Comparison of ENCODE assay signal across 8 cellular contexts in the genomic region with DNA sequence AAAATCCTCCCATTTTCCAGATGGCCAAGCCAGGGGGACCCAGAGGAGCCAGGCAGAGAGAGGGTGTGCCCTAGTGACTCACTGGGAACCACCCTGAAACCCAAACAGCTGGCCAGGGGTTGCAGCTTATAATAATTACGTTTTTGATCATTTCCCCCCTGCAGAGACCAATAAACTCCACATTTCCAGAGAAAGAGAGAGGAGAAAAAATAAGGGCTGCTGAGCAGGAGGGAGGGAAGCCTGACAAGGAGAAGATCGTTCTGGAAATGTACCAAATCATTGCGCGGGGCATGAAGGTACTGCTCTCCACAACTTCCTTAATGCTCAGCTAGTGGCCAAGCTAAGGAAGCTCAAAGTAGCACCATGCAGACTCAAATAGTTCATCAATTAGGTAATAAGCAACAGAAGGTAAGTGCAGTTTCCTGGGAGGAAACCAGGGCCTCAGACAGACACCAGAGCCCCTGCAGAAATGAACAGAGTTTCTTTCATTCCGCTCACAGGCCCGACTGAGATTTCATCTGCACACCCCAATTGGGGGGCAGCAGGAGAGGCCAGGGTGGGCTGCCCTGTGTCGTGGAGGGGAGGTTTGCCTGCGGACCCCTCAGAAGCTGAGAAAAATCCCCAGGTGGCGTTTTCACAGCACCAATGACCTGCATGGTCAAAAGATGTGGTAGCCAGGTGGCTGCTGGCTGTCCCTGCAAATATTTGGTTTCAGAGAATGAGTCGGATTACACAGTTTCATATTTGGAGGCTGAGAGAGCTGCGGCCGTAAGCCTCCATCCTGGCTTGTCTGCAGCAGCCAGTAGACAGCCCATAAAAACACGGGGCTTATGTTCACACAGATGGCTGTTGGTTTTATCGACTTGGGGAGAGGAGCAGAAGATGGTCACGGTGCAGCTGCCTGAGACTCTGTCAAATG.
A peak's percentile ranks its signal among the peaks of the same experiment; 100 is the strongest.
DNase-seq lines count a peak whose midpoint lies in the region; ATAC-seq and FAIRE-seq lines count a peak whose summit lies in the region.

No MANE protein-coding gene starts in this region.

- no peak overlapping the region for H3K4me3 Mint-ChIP-seq in activated T-cell treated with anti-CD3 and anti-CD28 coated beads, Interleukin-2, amount 50 U/mL, for 4 hours

- no peaks in the 10 kb centered on the region for H3K27me3 Mint-ChIP-seq in activated T-cell treated with anti-CD3 and anti-CD28 coated beads, Interleukin-2, amount 50 U/mL, for 4 hours (ENCODE audit: low read depth)

- H3K36me3 Mint-ChIP-seq in activated T-cell treated with anti-CD3 and anti-CD28 coated beads, Interleukin-2, amount 50 U/mL, for 4 hours (ENCODE audit: insufficient read depth): no peaks in the 10 kb centered on the region

- peak; percentile 93 for FAIRE-seq in GM18507 (lab: Jason Lieb, UNC)

- H3K9me3 Mint-ChIP-seq in activated T-cell treated with anti-CD3 and anti-CD28 coated beads, Interleukin-2, amount 50 U/mL, for 4 hours: no peaks in the 10 kb centered on the region

- peak; percentile 42 for DNase-seq in GM18507 (ENCODE audit: extremely low spot score, insufficient read length, low read depth)
- DNase-seq in SIG-M5 (lab: John Stamatoyannopoulos, UW): peak; percentile 2
- DNase-seq in inferior parietal cortex (ENCODE audit: extremely low spot score): peak; percentile 19
- no peak for DNase-seq in activated T-cell treated with anti-CD3 and anti-CD28 coated beads for 4 hours
- DNase-seq in HT-29 (ENCODE audit: low spot score): no peak
- DNase-seq in iPS-NIHi11 (ENCODE audit: low spot score): no peak
- DNase-seq in activated T-cell treated with anti-CD3 and anti-CD28 coated beads, Interleukin-2, amount 50 U/mL, for 4 hours: no peak

- H3K4me1 Mint-ChIP-seq in activated T-cell treated with anti-CD3 and anti-CD28 coated beads, Interleukin-2, amount 50 U/mL, for 4 hours (ENCODE audit: low read depth): peaks cover 9% of the 10 kb centered on the region

- ATAC-seq in HG02763 (IDR thresholded peaks at IDR 0.05; ENCODE audit: unreplicated experiment): peak; percentile 60
- no peak for ATAC-seq in activated T-cell treated with anti-CD3 and anti-CD28 coated beads, Interleukin-2, amount 50 U/mL, for 4 hours

Comparison
In these comparisons a context has a peak if more than half of its experiments do, and no peak if none do; other contexts are left out.
1. DNase-seq: peak in GM18507 (single experiment), SIG-M5 (single experiment) and inferior parietal cortex (single experiment); none in activated T-cell treated with anti-CD3 and anti-CD28 coated beads for 4 hours (single experiment), HT-29 (single experiment), iPS-NIHi11 (single experiment) and activated T-cell treated with anti-CD3 and anti-CD28 coated beads, Interleukin-2, amount 50 U/mL, for 4 hours (single experiment).